Comparison of ENCODE assay signal across 1 cellular context in genomic region chr17:80096531-80097306, GRCh38.
TF ChIP-seq lines count a peak whose summit lies in the region.

No MANE protein-coding gene starts in this region.

TF ChIP-seq in HepG2, 621 proteins besides CTCF, POLR2A, EP300 and RAD21:
- TF ChIP-seq ZNF781 (CRISPR knock-in tag; IDR thresholded peaks at IDR 0.05; ENCODE audit: borderline replicate concordance, not compliant biosample characterization) = no peak
- 0 out of 2 replicates have a peak, but pooled peaks have one; percentile 33 for TF ChIP-seq ZNF343 (CRISPR knock-in tag; IDR thresholded peaks at IDR 0.05)
- no peak for TF ChIP-seq MIER2 (CRISPR knock-in tag; IDR thresholded peaks at IDR 0.05)
- TF ChIP-seq UBTF (CRISPR knock-in tag; IDR thresholded peaks at IDR 0.05) = 0 out of 2 replicates have a peak, but pooled peaks have one; percentile 13
- 0 out of 2 replicates have a peak, but pooled peaks have one; percentile 51 for TF ChIP-seq CAMTA2 (CRISPR knock-in tag; IDR thresholded peaks at IDR 0.05; ENCODE audit: borderline replicate concordance)
- TF ChIP-seq PHB2 (IDR thresholded peaks at IDR 0.05; ENCODE audit: partially characterized antibody) = no peak
- no peak for TF ChIP-seq DBP (CRISPR knock-in tag; IDR thresholded peaks at IDR 0.05; ENCODE audit: not compliant biosample characterization)
- TF ChIP-seq ZNF276 (CRISPR knock-in tag; IDR thresholded peaks at IDR 0.05; ENCODE audit: low read depth) = 0 out of 2 replicates have a peak, but pooled peaks have one; percentile 35
- no peak for TF ChIP-seq TP53 (CRISPR knock-in tag; conservative IDR thresholded peaks at IDR 0.05)
- TF ChIP-seq ATF7 (IDR thresholded peaks at IDR 0.05) = no peak
- TF ChIP-seq ATF7 (CRISPR knock-in tag; IDR thresholded peaks at IDR 0.05) = no peak
- no peak for TF ChIP-seq SIX4 (CRISPR knock-in tag; IDR thresholded peaks at IDR 0.05)
- 0 out of 2 replicates have a peak, but pooled peaks have one; percentile 44 for TF ChIP-seq ZNF274 (CRISPR knock-in tag; IDR thresholded peaks at IDR 0.05)
- TF ChIP-seq ZNF800 (CRISPR knock-in tag; IDR thresholded peaks at IDR 0.05) = no peak
- TF ChIP-seq TIGD3 (CRISPR knock-in tag; IDR thresholded peaks at IDR 0.05; ENCODE audit: borderline replicate concordance) = no peak
- TF ChIP-seq ZNF230 (CRISPR knock-in tag; IDR thresholded peaks at IDR 0.05) = 0 out of 2 replicates have a peak, but pooled peaks have one; percentile 40
- no peak for TF ChIP-seq MED13 (CRISPR knock-in tag; IDR thresholded peaks at IDR 0.05)
- no peak for TF ChIP-seq KLF15 (CRISPR knock-in tag; IDR thresholded peaks at IDR 0.05; ENCODE audit: borderline replicate concordance)
- TF ChIP-seq XRCC5 (optimal IDR thresholded peaks at IDR 0.05; ENCODE audit: low read length) = peak; percentile 14
- 0 out of 2 replicates have a peak, but pooled peaks have one; percentile 49 for TF ChIP-seq HIVEP1 (CRISPR knock-in tag; IDR thresholded peaks at IDR 0.05)
- TF ChIP-seq ZNF782 (CRISPR knock-in tag; IDR thresholded peaks at IDR 0.05; ENCODE audit: borderline replicate concordance) = peak; percentile 47; the same call in 1 of the 2 replicates
- TF ChIP-seq SMYD3 (CRISPR knock-in tag; IDR thresholded peaks at IDR 0.05) = no peak
- peak; percentile 25; the same call in 1 of the 2 replicates for TF ChIP-seq HOXA9 (CRISPR knock-in tag; IDR thresholded peaks at IDR 0.05; ENCODE audit: borderline replicate concordance)
- no peak for TF ChIP-seq SOX6 (IDR thresholded peaks at IDR 0.05)
- TF ChIP-seq SOX6 (CRISPR knock-in tag; IDR thresholded peaks at IDR 0.05) = no peak
- TF ChIP-seq TCF7 (IDR thresholded peaks at IDR 0.05; ENCODE audit: low read depth) = no peak
- TF ChIP-seq ZNF629 (CRISPR knock-in tag; conservative IDR thresholded peaks at IDR 0.05) = no peak
- TF ChIP-seq ZNF572 (CRISPR knock-in tag; IDR thresholded peaks at IDR 0.05) = no peak
